In the genomic region with DNA sequence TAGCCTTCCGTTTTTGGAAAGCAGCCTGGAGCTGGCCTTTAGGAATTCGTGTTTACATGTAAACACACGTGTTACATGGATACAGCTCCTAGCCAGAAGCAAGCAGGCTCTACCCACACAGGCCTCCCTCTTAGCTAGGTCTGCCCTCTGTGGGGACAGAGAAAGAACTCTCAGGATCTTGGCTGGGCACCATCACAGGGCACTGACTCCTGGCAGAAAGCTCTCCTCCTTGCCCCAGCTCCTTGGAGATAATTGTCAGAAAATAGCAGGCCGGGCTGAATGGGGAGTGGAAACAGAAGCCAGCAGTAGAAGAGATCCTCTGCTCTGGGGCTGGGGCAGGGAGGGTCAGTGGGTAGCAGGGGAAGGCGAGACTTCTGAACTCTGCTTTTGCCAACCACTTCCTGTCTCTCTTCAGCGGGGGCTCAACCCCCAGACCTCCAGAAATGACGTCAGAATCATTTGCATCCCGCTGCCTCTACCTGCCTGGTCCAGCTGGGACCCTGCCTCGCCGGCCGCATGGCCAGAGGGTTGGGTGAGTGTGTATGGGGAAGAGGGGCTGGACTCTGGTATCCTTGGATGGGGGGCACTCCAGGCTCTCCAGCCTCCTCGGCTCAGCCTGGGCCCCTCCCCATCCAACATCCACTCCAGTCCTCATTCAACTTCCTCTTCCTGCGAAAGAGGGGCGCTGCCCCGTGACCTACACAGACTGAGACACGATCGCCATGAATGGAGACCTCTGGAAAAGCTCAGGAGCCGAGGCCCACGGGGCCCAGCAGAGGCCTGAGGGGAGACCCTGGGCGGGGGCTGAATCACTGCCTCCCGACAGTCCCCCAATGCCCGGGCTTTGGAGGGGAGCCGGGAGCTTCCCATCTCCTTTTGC, we compare ENCODE assay signal across 8 cellular contexts. TPM values are rescaled to one million over a fixed set of nuclear protein-coding genes. Genes with fewer than 3 reads are reported as not detected.
DNase-seq lines count a peak whose midpoint lies in the region; ATAC-seq, FAIRE-seq and TF ChIP-seq lines count a peak whose summit lies in the region.

No MANE protein-coding gene starts in this region.

- TF ChIP-seq EP300 in H1 (IDR thresholded peaks at IDR 0.05; ENCODE audit: borderline replicate concordance in 1 of 2, low read depth in 2 of 2, low read length in 2 of 2) = no peak

- H3K23ac ChIP-seq in H1 (ENCODE audit: insufficient read length) = no peak overlapping the region

- H4K5ac ChIP-seq in H1 (ENCODE audit: insufficient read length, low read depth, low read length) = no peak overlapping the region

- WGBS in H1 (ENCODE audit: extremely low coverage in 1 of 2, insufficient coverage in 1 of 2, insufficient read length in 1 of 2, insufficient replicate concordance in 2 of 2, low coverage in 1 of 2, low lambda C conversion rate in 2 of 2, missing lambda C conversion rate in 1 of 2), 2 experiments = 3% methylated on average over 22 of the region's 23 CpGs; no CpG with 5 or more reads in 1 of the 2 experiments

- peaks cover 100% of the 10 kb centered on the region for H3K4me1 Mint-ChIP-seq in nephron progenitor cell

- peak overlapping the region; percentile 28; the same call in 1 of the 2 replicates for H2AK5ac ChIP-seq in H1 (ENCODE audit: low read depth, low read length)

- peaks cover 95 to 100% (median 99%) of the 10 kb centered on the region in 4 experiments for H3K27me3 ChIP-seq in H1 (replicated peaks in 1 of 4; ENCODE audit: control insufficient read depth in 3 of 4, extremely low read depth in 1 of 4, insufficient read depth in 3 of 4, low read length in 3 of 4)

- no peak overlapping the region for H2AFZ ChIP-seq in H1 (ENCODE audit: low read length)

- no peaks in the 10 kb centered on the region for H3K27me3 Mint-ChIP-seq in nephron progenitor cell (ENCODE audit: low read depth, poor library complexity)

- H3K56ac ChIP-seq in H1 (replicated peaks; ENCODE audit: insufficient read length, low read depth, low read length) = no peak overlapping the region

- no peak overlapping the region for H3K27ac ChIP-seq in H1 (ENCODE audit: low read depth, low read length)

- TF ChIP-seq RAD21 in H1 (IDR thresholded peaks at IDR 0.05 in 1 of 2, conservative IDR thresholded peaks at IDR 0.05 in 1 of 2; ENCODE audit: low read depth in 2 of 2, low read length in 2 of 2) = no peak

- H2BK120ac ChIP-seq in H1 (replicated peaks; ENCODE audit: low read depth, low read length) = no peak overlapping the region

- CTCF ChIA-PET in H1 (lab: Charles Lee; ENCODE audit: partially characterized antibody) = interaction anchor here (0.6 to 4.9 kb wide), 29 partner anchors 10 to 156 kb away, joined by 3 to 34 read pairs (median 4); partner anchors contain the start of genes HOXC10, HOXC5, HOXC8 and SMUG1

- no peak for FAIRE-seq in H1 (lab: Jason Lieb, UNC)

- peaks cover 3% of the 10 kb centered on the region for H3K23me2 ChIP-seq in H1 (ENCODE audit: low read depth, low read length)

- H3K27ac Mint-ChIP-seq in nephron progenitor cell = peak overlapping the region; percentile 97

- DNase-seq in GM13976 (ENCODE audit: low spot score) = peak; percentile 85
- peak; percentile 25 for DNase-seq in NB4 (ENCODE audit: low read depth)
- no peak for DNase-seq in H1 (ENCODE audit: low read depth in 1 of 2, low spot score in 2 of 2)
- no peak for DNase-seq in nephron progenitor cell
- DNase-seq in A172 (ENCODE audit: low spot score) = no peak
- no peak for DNase-seq in NCI-H2196 (lab: John Stamatoyannopoulos, UW; ENCODE audit: unreplicated experiment)
- no peak for DNase-seq in stimulated activated CD4-positive, alpha-beta T cell treated with anti-CD3 and anti-CD28 coated beads, Interleukin-15, amount 100 ng/mL, for 24 hours

- no peak overlapping the region for H2BK20ac ChIP-seq in H1 (ENCODE audit: low read length)

- H3K9ac ChIP-seq in H1 (replicated peaks in 1 of 4; ENCODE audit: extremely low read depth in 1 of 4, low read depth in 3 of 4, low read length in 3 of 4) = no peak overlapping the region

- H2BK15ac ChIP-seq in H1 (ENCODE audit: low read length) = no peak overlapping the region

- POLR2A ChIA-PET in H1 (lab: Charles Lee; ENCODE audit: partially characterized antibody) = interaction anchor here (0.9 to 1.0 kb wide), 2 partner anchors 18 to 30 kb away, joined by 3 read pairs; no protein-coding TSS in a partner anchor

- H3K4me3 Mint-ChIP-seq in nephron progenitor cell = peak overlapping the region; percentile 95

- H2BK12ac ChIP-seq in H1 (ENCODE audit: low read depth, low read length) = peak overlapping the region; percentile 44; the same call in 1 of the 2 replicates

- in situ Hi-C loops in GM13976 (cut with MboI; ENCODE audit: low sequenced_read_pairs, unreplicated experiment) = no loop called here

- peak overlapping the region; percentile 50 to 53 for H3K4me2 ChIP-seq in H1 (ENCODE audit: insufficient read depth in 1 of 2, low read depth in 2 of 2, low read length in 2 of 2)

- no peak overlapping the region for H3K14ac ChIP-seq in H1 (ENCODE audit: insufficient read length)

- peaks cover 0 to 2% (median 0%) of the 10 kb centered on the region in 4 experiments; a peak in 1 of 8 replicates for H3K36me3 ChIP-seq in H1 (ENCODE audit: control insufficient read depth in 2 of 4, insufficient read depth in 4 of 4, low read length in 3 of 4)

- peaks cover 49% of the 10 kb centered on the region for H3K36me3 Mint-ChIP-seq in nephron progenitor cell (ENCODE audit: low read depth)

- no peak overlapping the region for H3K4me3 ChIP-seq in NB4 (ENCODE audit: low read depth, low read length)
- H3K4me3 ChIP-seq in H1 (ENCODE audit: extremely low read depth in 1 of 4, insufficient read depth in 2 of 4, low read depth in 3 of 4, low read length in 4 of 4) = peak overlapping the region in 1 of 4 experiments; percentile 51; a peak in 5 of 8 replicates

- no peak overlapping the region for H4K91ac ChIP-seq in H1 (replicated peaks; ENCODE audit: insufficient read length, low read length)

- H3K9me3 ChIP-seq in H1 (ENCODE audit: insufficient read depth in 2 of 2, low read depth in 1 of 2, low read length in 1 of 2) = no peaks in the 10 kb centered on the region

- no peak overlapping the region; the same call in 1 of the 2 replicates for H3K18ac ChIP-seq in H1 (ENCODE audit: extremely low read depth, low read length)

- H3K4ac ChIP-seq in H1 (replicated peaks; ENCODE audit: insufficient read length, low read depth, low read length) = no peak overlapping the region

- H3K9me3 Mint-ChIP-seq in nephron progenitor cell = no peaks in the 10 kb centered on the region

- no peak overlapping the region for H4K8ac ChIP-seq in H1 (ENCODE audit: extremely low read depth, insufficient read depth, low read length)

- H2BK5ac ChIP-seq in H1 (ENCODE audit: low read depth, low read length) = no peak overlapping the region

- TF ChIP-seq POLR2A in NB4 (IDR thresholded peaks at IDR 0.05; ENCODE audit: extremely low read depth, insufficient read length) = no peak
- TF ChIP-seq POLR2A in H1 (IDR thresholded peaks at IDR 0.05; ENCODE audit: control extremely low read depth in 1 of 2, low read depth in 2 of 2, low read length in 2 of 2) = no peak

- no peaks in the 10 kb centered on the region for H3K79me1 ChIP-seq in H1 (ENCODE audit: low read depth, low read length)

- peaks cover 12 to 16% of the 10 kb centered on the region in 2 experiments for H4K20me1 ChIP-seq in H1 (replicated peaks in 1 of 2; ENCODE audit: control insufficient read depth in 1 of 2, insufficient read depth in 2 of 2, low read length in 2 of 2)

- H3K4me1 ChIP-seq in H1 (replicated peaks in 1 of 4; ENCODE audit: control insufficient read depth in 3 of 4, insufficient read depth in 4 of 4, low read length in 3 of 4) = peaks cover 1 to 20% (median 4%) of the 10 kb centered on the region in 4 experiments; a peak in 6 of 7 replicates

- H3K79me2 ChIP-seq in H1 (ENCODE audit: control insufficient read depth in 1 of 2, insufficient read depth in 2 of 2, low read length in 2 of 2) = no peaks in the 10 kb centered on the region

- ATAC-seq in GM21717 (IDR thresholded peaks at IDR 0.05; ENCODE audit: unreplicated experiment) = peak; percentile 54

- TF ChIP-seq CTCF in GM13976 (IDR thresholded peaks at IDR 0.05; ENCODE audit: borderline replicate concordance, control extremely low read depth, extremely low read depth, insufficient read depth, missing control alignments) (no peak), NB4 (IDR thresholded peaks at IDR 0.05; ENCODE audit: low read depth, low read length) (no peak), H1 (IDR thresholded peaks at IDR 0.05; ENCODE audit: control extremely low read depth in 1 of 3, insufficient read depth in 1 of 3, low read depth in 1 of 3, low read length in 3 of 3) (no peak), nephron progenitor cell (IDR thresholded peaks at IDR 0.05) (no peak)

RNA-seq across cellular contexts. Expression of gene HOXC4, which starts 0.7 kb away (rescaled TPM):
- not detected in 2 replicates for total RNA-seq in H1 (2021; fragmentation: NEBNext Ultra II Directional; extraction: Animal tissue kit (Norgen Biotek cat#: 25700))
- polyA plus RNA-seq in H1 (2011; rRNA removed) = not detected in 2 replicates
- polyA plus RNA-seq in H1 (2011; cell fraction: cytosol; rRNA removed) = not detected
- polyA plus RNA-seq in H1 (2011; cell fraction: nucleus; rRNA removed) = not detected
- polyA plus RNA-seq in H1 (2012, experiment 1 of 2) = not detected in 4 replicates
- not detected for polyA plus RNA-seq in H1 (2012, experiment 2 of 2)
- 0.02 TPM for polyA plus RNA-seq in H1 (2013, experiment 1 of 2)
- 0.02 TPM for polyA plus RNA-seq in H1 (2013, experiment 2 of 2)
- polyA minus RNA-seq in H1 (2011; rRNA and poly(A)+ RNA removed) = not detected in 2 replicates
- not detected for polyA minus RNA-seq in H1 (2011; cell fraction: cytosol; rRNA and poly(A)+ RNA removed)
- not detected for polyA minus RNA-seq in H1 (2011; cell fraction: nucleus; rRNA and poly(A)+ RNA removed)
- total RNA-seq in A172 (2014; rRNA removed; shearing (Covaris generic)) = not detected in 2 replicates

RNA-seq across cellular contexts. Expression of gene HOXC5, which starts 20.1 kb away (rescaled TPM):
- not detected in 2 replicates for total RNA-seq in H1 (2021; fragmentation: NEBNext Ultra II Directional; extraction: Animal tissue kit (Norgen Biotek cat#: 25700))
- polyA plus RNA-seq in H1 (2011; rRNA removed) = not detected in 2 replicates
- not detected for polyA plus RNA-seq in H1 (2011; cell fraction: cytosol; rRNA removed)
- not detected for polyA plus RNA-seq in H1 (2011; cell fraction: nucleus; rRNA removed)
- not detected in 4 replicates for polyA plus RNA-seq in H1 (2012, experiment 1 of 2)
- polyA plus RNA-seq in H1 (2012, experiment 2 of 2) = not detected
- polyA plus RNA-seq in H1 (2013, experiment 1 of 2) = not detected
- not detected for polyA plus RNA-seq in H1 (2013, experiment 2 of 2)
- not detected in 2 replicates for polyA minus RNA-seq in H1 (2011; rRNA and poly(A)+ RNA removed)
- polyA minus RNA-seq in H1 (2011; cell fraction: cytosol; rRNA and poly(A)+ RNA removed) = not detected
- polyA minus RNA-seq in H1 (2011; cell fraction: nucleus; rRNA and poly(A)+ RNA removed) = not detected
- total RNA-seq in A172 (2014; rRNA removed; shearing (Covaris generic)) = 0.57 TPM in 1 of 2 replicates, not detected in the other

RNA-seq across cellular contexts. Expression of gene HOXC6, which starts 24.7 kb away (rescaled TPM):
- not detected in 2 replicates for total RNA-seq in H1 (2021; fragmentation: NEBNext Ultra II Directional; extraction: Animal tissue kit (Norgen Biotek cat#: 25700))
- not detected in 2 replicates for polyA plus RNA-seq in H1 (2011; rRNA removed)
- polyA plus RNA-seq in H1 (2011; cell fraction: cytosol; rRNA removed) = not detected
- not detected for polyA plus RNA-seq in H1 (2011; cell fraction: nucleus; rRNA removed)
- polyA plus RNA-seq in H1 (2012, experiment 1 of 2) = not detected in 4 replicates
- polyA plus RNA-seq in H1 (2012, experiment 2 of 2) = not detected
- not detected for polyA plus RNA-seq in H1 (2013, experiment 1 of 2)
- not detected for polyA plus RNA-seq in H1 (2013, experiment 2 of 2)
- polyA minus RNA-seq in H1 (2011; rRNA and poly(A)+ RNA removed) = not detected in 2 replicates
- polyA minus RNA-seq in H1 (2011; cell fraction: cytosol; rRNA and poly(A)+ RNA removed) = not detected
- polyA minus RNA-seq in H1 (2011; cell fraction: nucleus; rRNA and poly(A)+ RNA removed) = not detected
- total RNA-seq in A172 (2014; rRNA removed; shearing (Covaris generic)) = 0.31 and 2.5 TPM in 2 replicates

RNA-seq across cellular contexts. Expression of gene HOXC8, which starts 44.2 kb away (rescaled TPM):
- not detected in 2 replicates for total RNA-seq in H1 (2021; fragmentation: NEBNext Ultra II Directional; extraction: Animal tissue kit (Norgen Biotek cat#: 25700))
- not detected in 2 replicates for polyA plus RNA-seq in H1 (2011; rRNA removed)
- polyA plus RNA-seq in H1 (2011; cell fraction: cytosol; rRNA removed) = not detected
- not detected for polyA plus RNA-seq in H1 (2011; cell fraction: nucleus; rRNA removed)
- 0.09 TPM in 1 of 4 replicates, not detected in the others for polyA plus RNA-seq in H1 (2012, experiment 1 of 2)
- polyA plus RNA-seq in H1 (2012, experiment 2 of 2) = not detected
- not detected for polyA plus RNA-seq in H1 (2013, experiment 1 of 2)
- not detected for polyA plus RNA-seq in H1 (2013, experiment 2 of 2)
- polyA minus RNA-seq in H1 (2011; rRNA and poly(A)+ RNA removed) = not detected in 2 replicates
- not detected for polyA minus RNA-seq in H1 (2011; cell fraction: cytosol; rRNA and poly(A)+ RNA removed)
- polyA minus RNA-seq in H1 (2011; cell fraction: nucleus; rRNA and poly(A)+ RNA removed) = not detected
- not detected in 2 replicates for total RNA-seq in A172 (2014; rRNA removed; shearing (Covaris generic))

RNA-seq across cellular contexts. Expression of gene HOXC9, which starts 53.0 kb away (rescaled TPM):
- not detected in 2 replicates for total RNA-seq in H1 (2021; fragmentation: NEBNext Ultra II Directional; extraction: Animal tissue kit (Norgen Biotek cat#: 25700))
- not detected in 2 replicates for polyA plus RNA-seq in H1 (2011; rRNA removed)
- polyA plus RNA-seq in H1 (2011; cell fraction: cytosol; rRNA removed) = not detected
- polyA plus RNA-seq in H1 (2011; cell fraction: nucleus; rRNA removed) = not detected
- polyA plus RNA-seq in H1 (2012, experiment 1 of 2) = not detected in 4 replicates
- polyA plus RNA-seq in H1 (2012, experiment 2 of 2) = not detected
- not detected for polyA plus RNA-seq in H1 (2013, experiment 1 of 2)
- polyA plus RNA-seq in H1 (2013, experiment 2 of 2) = not detected
- polyA minus RNA-seq in H1 (2011; rRNA and poly(A)+ RNA removed) = not detected in 2 replicates
- not detected for polyA minus RNA-seq in H1 (2011; cell fraction: cytosol; rRNA and poly(A)+ RNA removed)
- not detected for polyA minus RNA-seq in H1 (2011; cell fraction: nucleus; rRNA and poly(A)+ RNA removed)
- 6.3 and 11.0 TPM in 2 replicates for total RNA-seq in A172 (2014; rRNA removed; shearing (Covaris generic))

Comparison
In these comparisons a context has a peak if more than half of its experiments do, and no peak if none do; other contexts are left out.
1. DNase-seq: peak in GM13976 (single experiment) and NB4 (single experiment); none in H1 (0 of 2), nephron progenitor cell (single experiment), A172 (single experiment), NCI-H2196 (single experiment) and stimulated activated CD4-positive, alpha-beta T cell treated with anti-CD3 and anti-CD28 coated beads, Interleukin-15, amount 100 ng/mL, for 24 hours (single experiment).